In the genomic region with DNA sequence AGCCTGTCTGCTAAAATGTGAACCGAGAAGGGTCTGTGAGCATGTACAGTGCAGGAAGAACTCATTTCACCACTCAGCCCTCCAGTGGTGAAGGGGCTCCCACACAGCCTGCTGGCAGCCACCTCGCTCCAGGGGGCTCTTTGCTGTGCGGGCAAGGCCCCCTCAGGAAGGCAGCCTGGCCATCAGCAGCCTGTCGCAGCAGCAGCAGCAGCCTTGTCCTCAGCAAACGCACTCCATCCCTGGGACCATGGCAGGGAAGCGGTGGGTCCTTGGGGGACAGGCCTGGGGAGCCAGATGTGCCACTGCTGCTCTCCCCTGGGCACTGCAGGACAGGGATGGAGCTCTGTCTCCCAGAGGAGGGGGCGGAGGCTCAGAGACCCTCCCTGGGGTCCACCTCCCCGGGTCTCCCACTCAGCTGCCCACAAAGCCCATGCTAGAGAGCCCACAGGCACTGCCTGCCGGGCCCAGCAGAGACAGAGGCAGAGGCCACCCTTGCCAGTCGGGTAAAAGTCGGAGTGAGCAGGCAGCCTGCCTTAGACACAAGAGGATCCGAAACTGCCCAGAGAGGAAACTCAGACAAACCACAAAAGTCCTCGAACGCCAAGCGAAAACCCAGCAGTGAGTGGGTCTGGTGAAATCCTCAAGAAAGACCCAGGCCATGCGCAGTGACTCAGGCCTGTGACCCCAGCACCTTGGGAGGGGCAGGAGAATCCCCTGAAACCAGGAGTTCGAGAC, we compare ENCODE assay signal across 8 cellular contexts. TPM values are rescaled to one million over a fixed set of nuclear protein-coding genes. Genes with fewer than 3 reads are reported as not detected.
DNase-seq lines count a peak whose midpoint lies in the region; ATAC-seq and TF ChIP-seq lines count a peak whose summit lies in the region.

No MANE protein-coding gene starts in this region.

- peak; percentile 85 for DNase-seq in GM13977 (ENCODE audit: low spot score)
- peak; percentile 62 to 63 for DNase-seq in Kasumi-1 (lab: John Stamatoyannopoulos, UW)
- DNase-seq in chondrocyte (ENCODE audit: low spot score), result peak; percentile 85
- DNase-seq in stomach, result peak; percentile 26
- DNase-seq in activated gamma-delta T cell treated with Interleukin-2 at 50 U/mL for 16 hours, result no peak
- no peak for DNase-seq in NCI-H69 (lab: John Stamatoyannopoulos, UW)
- no peak for DNase-seq in cardiac septum (ENCODE audit: low spot score)

- no peak for TF ChIP-seq POLR2A in stomach (IDR thresholded peaks at IDR 0.05)

- no peak overlapping the region for H3K4me3 ChIP-seq in stomach

- H3K4me1 ChIP-seq in stomach, result peaks cover 73 to 99% (median 97%) of the 10 kb centered on the region in 4 donors

- 70 to 85% (median 84%) methylated on average over 7 to 17 of the region's 17 CpGs for WGBS in stomach, 5 donors

- in situ Hi-C loops in GM13977 (cut with MboI; ENCODE audit: low pct_unique_long_range_greater_than_20kb, low sequenced_read_pairs, unreplicated experiment), result no loop called here

- H3K9me3 Mint-ChIP-seq in chondrocyte (ENCODE audit: low read depth), result no peaks in the 10 kb centered on the region

- H3K4me3 Mint-ChIP-seq in chondrocyte (ENCODE audit: unreplicated experiment), result no peak overlapping the region

- no peak overlapping the region for H3K27ac Mint-ChIP-seq in chondrocyte (ENCODE audit: unreplicated experiment)

- peak; percentile 76 for ATAC-seq in GM21619 (IDR thresholded peaks at IDR 0.05; ENCODE audit: unreplicated experiment)

- H3K36me3 Mint-ChIP-seq in chondrocyte (ENCODE audit: low read depth), result no peaks in the 10 kb centered on the region

- H3K36me3 ChIP-seq in stomach, result no peaks in the 10 kb centered on the region

- no peaks in the 10 kb centered on the region for H3K27me3 Mint-ChIP-seq in chondrocyte (ENCODE audit: low read depth)

- no peak for TF ChIP-seq EP300 in stomach (IDR thresholded peaks at IDR 0.05)

- H3K4me1 Mint-ChIP-seq in chondrocyte (ENCODE audit: low read depth), result peaks cover 23% of the 10 kb centered on the region

- no peak overlapping the region for H3K27ac ChIP-seq in stomach

- H3K27me3 ChIP-seq in stomach, result no peaks in the 10 kb centered on the region

- H3K9me3 ChIP-seq in stomach, result no peaks in the 10 kb centered on the region

- TF ChIP-seq CTCF in GM13977 (IDR thresholded peaks at IDR 0.05; ENCODE audit: extremely low read depth, insufficient read depth, missing control alignments) (no peak), chondrocyte (IDR thresholded peaks at IDR 0.05) (no peak), stomach (IDR thresholded peaks at IDR 0.05) (no peak)

- intact Hi-C loops in stomach (cut with DNase I; ENCODE audit: low total_unique reads) (loop anchor here (5.0 kb wide), 1 partner anchor 33 kb away; a partner anchor contains a TSS), cardiac septum (cut with DNase I) (no loop called here)

RNA-seq across cellular contexts. Expression of a gene that starts 8.0 kb away (rescaled TPM):
- 48.7 to 59.0 TPM (median 49.0 TPM) in 3 replicates for total RNA-seq in chondrocyte
- 10 to 100 TPM; 14.5 to 29.0 (median 22.6) TPM for total RNA-seq in stomach
- 1 to 10 TPM; 6.4 to 8.3 (median 7.9) TPM for polyA plus RNA-seq in stomach
- total RNA-seq in cardiac septum, result 27.5 TPM

RNA-seq across cellular contexts. Expression of a gene that starts 34.5 kb away (rescaled TPM):
- total RNA-seq in chondrocyte (13.7 to 27.6 TPM (median 15.7 TPM) in 3 replicates), stomach (10 to 100 TPM in 1 of 5 donors, 1 to 10 TPM in 3, not detected in 1; 2.4 to 12.0 (median 4.4) TPM), cardiac septum (9.0 TPM)
- polyA plus RNA-seq in stomach, result 1 to 10 TPM; 4.7 to 9.0 (median 8.2) TPM

Comparison
In these comparisons a context has a peak if more than half of its experiments do, and no peak if none do; other contexts are left out.
1. DNase-seq: peak in GM13977 (single experiment), Kasumi-1 (2 of 2), chondrocyte (single experiment) and stomach (single experiment); none in activated gamma-delta T cell treated with Interleukin-2 at 50 U/mL for 16 hours (single experiment), NCI-H69 (single experiment) and cardiac septum (single experiment).